In the genomic region with DNA sequence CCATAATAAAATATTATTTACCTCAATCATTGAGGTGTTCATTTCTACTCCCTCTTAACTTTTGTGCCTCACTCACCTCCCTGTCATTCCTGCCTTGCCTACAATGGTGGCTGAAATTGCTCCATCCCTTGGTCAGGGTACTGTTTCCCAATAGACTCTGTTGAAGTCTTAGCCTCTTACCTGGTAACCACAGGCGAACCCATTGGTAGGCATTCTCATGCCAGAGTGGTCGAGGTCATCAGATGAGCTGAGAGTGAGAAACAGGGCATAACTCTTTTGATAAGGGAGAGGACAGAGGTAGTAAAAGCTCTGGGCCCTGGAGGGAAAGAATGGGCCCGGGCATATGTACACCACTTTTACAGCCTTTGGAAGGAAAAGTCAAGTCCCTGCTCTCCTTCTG, we compare ENCODE assay signal across 8 cellular contexts.
"Had no signal": no experiment of that assay in that cellular context is flagged by ENCODE, and none has a peak within 500 bp of the region (broad histone marks: within the 10 kb centered on the region; RNA-seq: fewer than 3 reads in every experiment).

No MANE protein-coding gene starts in this region.

- H3K27ac ChIP-seq: HL-60 had no signal

- FAIRE-seq: H1, H54, HepG2 had no signal

- ATAC-seq: GM23338, HepG2 had no signal

- DNase-seq: H9, HCEC 1CT, KBM-7 had no signal

- H3K4me3 ChIP-seq: GM23338 had no signal
